8 cellular contexts compared by ENCODE assay signal in genomic region chr15:67125589-67126502, GRCh38.
A peak's percentile ranks its signal among the peaks of the same experiment; 100 is the strongest.
DNase-seq lines count a peak whose midpoint lies in the region; ATAC-seq and TF ChIP-seq lines count a peak whose summit lies in the region.

No MANE protein-coding gene starts in this region.

- H3K36me3 ChIP-seq in hepatocyte (replicated peaks; ENCODE audit: insufficient read depth, low read depth) (no peaks in the 10 kb centered on the region), stomach (no peaks in the 10 kb centered on the region)

- no peaks in the 10 kb centered on the region for H3K9me2 ChIP-seq in hepatocyte (replicated peaks; ENCODE audit: insufficient read depth)

- 61% methylated on average over 20 of the region's 20 CpGs for WGBS in hepatocyte (ENCODE audit: low lambda C conversion rate, missing lambda C conversion rate)
- WGBS in stomach, 5 donors = 67 to 74% (median 68%) methylated on average over 20 of the region's 20 CpGs

- H3K9me3 Mint-ChIP-seq in activated naive CD4-positive, alpha-beta T cell treated with anti-CD3 and anti-CD28 coated beads, Interleukin-2, amount 10 ng/mL, durations not matched to agents 7 days and 5 days = no peaks in the 10 kb centered on the region
- no peaks in the 10 kb centered on the region for H3K9me3 Mint-ChIP-seq in activated naive CD8-positive, alpha-beta T cell treated with anti-CD3 and anti-CD28 coated beads, Interleukin-2, amount 50 U/mL, for 24 hours

- H3K79me2 ChIP-seq in hepatocyte = peaks cover 94% of the 10 kb centered on the region

- ATAC-seq in activated naive CD8-positive, alpha-beta T cell treated with anti-CD3 and anti-CD28 coated beads, Interleukin-2, amount 50 U/mL, for 24 hours = no peak

- TF ChIP-seq EP300 in stomach (IDR thresholded peaks at IDR 0.05) = no peak

- no peak for DNase-seq in activated naive CD4-positive, alpha-beta T cell treated with anti-CD3 and anti-CD28 coated beads, Interleukin-2, amount 10 ng/mL, durations not matched to agents 7 days and 5 days
- no peak for DNase-seq in activated naive CD4-positive, alpha-beta T cell treated with anti-CD3 and anti-CD28 coated beads, Interleukin-2, amount 50 U/mL, for 16 hours
- DNase-seq in activated naive CD8-positive, alpha-beta T cell treated with anti-CD3 and anti-CD28 coated beads, Interleukin-2, amount 50 U/mL, for 24 hours = no peak
- DNase-seq in hepatocyte (ENCODE audit: low spot score) (peak; percentile 68), stomach (peak; percentile 44), NCI-H2029 treated with DMSO at 0.1 percent for 48 hours (lab: John Stamatoyannopoulos, UW) (no peak)
- DNase-seq in activated CD4-positive, alpha-beta T cell treated with anti-CD3 and anti-CD28 coated beads for 1 hour = no peak
- DNase-seq in NK-92 treated with Interleukin-12 subunit alpha and Interleukin-12 subunit beta, amount 100 ng/mL, for 24 hours (lab: John Stamatoyannopoulos, UW) = no peak

- peak overlapping the region; percentile 52 for H3K27ac Mint-ChIP-seq in activated naive CD4-positive, alpha-beta T cell treated with anti-CD3 and anti-CD28 coated beads, Interleukin-2, amount 10 ng/mL, durations not matched to agents 7 days and 5 days
- H3K27ac Mint-ChIP-seq in activated naive CD8-positive, alpha-beta T cell treated with anti-CD3 and anti-CD28 coated beads, Interleukin-2, amount 50 U/mL, for 24 hours = peak overlapping the region; percentile 53

- no peaks in the 10 kb centered on the region for H3K27me3 Mint-ChIP-seq in activated naive CD4-positive, alpha-beta T cell treated with anti-CD3 and anti-CD28 coated beads, Interleukin-2, amount 10 ng/mL, durations not matched to agents 7 days and 5 days
- H3K27me3 Mint-ChIP-seq in activated naive CD8-positive, alpha-beta T cell treated with anti-CD3 and anti-CD28 coated beads, Interleukin-2, amount 50 U/mL, for 24 hours = no peaks in the 10 kb centered on the region

- peaks cover 24% of the 10 kb centered on the region for H4K20me1 ChIP-seq in hepatocyte (ENCODE audit: insufficient read depth, poor library complexity, severe bottlenecking)

- no peak overlapping the region for H2AFZ ChIP-seq in hepatocyte

- H3K4me1 Mint-ChIP-seq in activated naive CD4-positive, alpha-beta T cell treated with anti-CD3 and anti-CD28 coated beads, Interleukin-2, amount 10 ng/mL, durations not matched to agents 7 days and 5 days = peaks cover 83% of the 10 kb centered on the region
- H3K4me1 Mint-ChIP-seq in activated naive CD8-positive, alpha-beta T cell treated with anti-CD3 and anti-CD28 coated beads, Interleukin-2, amount 50 U/mL, for 24 hours = peaks cover 71% of the 10 kb centered on the region

- CTCF ChIA-PET in activated naive CD4-positive, alpha-beta T cell treated with anti-CD3 and anti-CD28 coated beads, Interleukin-2, amount 10 ng/mL, durations not matched to agents 7 days and 5 days (lab: Charles Lee) = interaction anchor here (3.3 kb wide), 1 partner anchor 9 kb away, joined by 13 read pairs; no protein-coding TSS in a partner anchor

- TF ChIP-seq CTCF in hepatocyte (IDR thresholded peaks at IDR 0.05; ENCODE audit: poor library complexity) (no peak), stomach (IDR thresholded peaks at IDR 0.05) (no peak)

- H3K27ac ChIP-seq in hepatocyte (peak overlapping the region; percentile 82), stomach (peak overlapping the region; percentile 16 to 86 (median 80))

- no peak overlapping the region for H3K4me3 Mint-ChIP-seq in activated naive CD4-positive, alpha-beta T cell treated with anti-CD3 and anti-CD28 coated beads, Interleukin-2, amount 10 ng/mL, durations not matched to agents 7 days and 5 days
- no peak overlapping the region for H3K4me3 Mint-ChIP-seq in activated naive CD8-positive, alpha-beta T cell treated with anti-CD3 and anti-CD28 coated beads, Interleukin-2, amount 50 U/mL, for 24 hours

- H3K27me3 ChIP-seq in hepatocyte (no peaks in the 10 kb centered on the region), stomach (no peaks in the 10 kb centered on the region)

- no peak for TF ChIP-seq POLR2A in stomach (IDR thresholded peaks at IDR 0.05)

- H3K4me3 ChIP-seq in hepatocyte (no peak overlapping the region), stomach (no peak overlapping the region)

- no peaks in the 10 kb centered on the region for H3K9me3 ChIP-seq in hepatocyte (ENCODE audit: low read depth)
- no peaks in the 10 kb centered on the region for H3K9me3 ChIP-seq in stomach

- H3K4me2 ChIP-seq in hepatocyte = peak overlapping the region; percentile 53

- intact Hi-C loops in stomach (cut with DNase I; ENCODE audit: low total_unique reads) = loop anchor here (10.0 kb wide), 1 partner anchor 61 kb away; the partner anchor contains the start of gene SMAD3

- peaks cover 65% of the 10 kb centered on the region for H3K4me1 ChIP-seq in hepatocyte (ENCODE audit: insufficient read depth)
- H3K4me1 ChIP-seq in stomach = peaks cover 47 to 81% (median 64%) of the 10 kb centered on the region in 4 donors

- H3K36me3 Mint-ChIP-seq in activated naive CD4-positive, alpha-beta T cell treated with anti-CD3 and anti-CD28 coated beads, Interleukin-2, amount 10 ng/mL, durations not matched to agents 7 days and 5 days = peaks cover 30% of the 10 kb centered on the region
- peaks cover 4% of the 10 kb centered on the region for H3K36me3 Mint-ChIP-seq in activated naive CD8-positive, alpha-beta T cell treated with anti-CD3 and anti-CD28 coated beads, Interleukin-2, amount 50 U/mL, for 24 hours (ENCODE audit: low read depth)

Comparison
In these comparisons a context has a peak if more than half of its experiments do, and no peak if none do; other contexts are left out.
1. DNase-seq: peak in hepatocyte (single experiment) and stomach (single experiment); none in activated naive CD4-positive, alpha-beta T cell treated with anti-CD3 and anti-CD28 coated beads, Interleukin-2, amount 10 ng/mL, durations not matched to agents 7 days and 5 days (single experiment), activated naive CD4-positive, alpha-beta T cell treated with anti-CD3 and anti-CD28 coated beads, Interleukin-2, amount 50 U/mL, for 16 hours (single experiment), activated naive CD8-positive, alpha-beta T cell treated with anti-CD3 and anti-CD28 coated beads, Interleukin-2, amount 50 U/mL, for 24 hours (single experiment), NCI-H2029 treated with DMSO at 0.1 percent for 48 hours (single experiment), activated CD4-positive, alpha-beta T cell treated with anti-CD3 and anti-CD28 coated beads for 1 hour (single experiment) and NK-92 treated with Interleukin-12 subunit alpha and Interleukin-12 subunit beta, amount 100 ng/mL, for 24 hours (single experiment).